In genomic region chrX:65596270-65596669, GRCh38 we compare ENCODE assay signal across 9 cellular contexts.
A peak's percentile ranks its signal among the peaks of the same experiment; 100 is the strongest.
DNase-seq lines count a peak whose midpoint lies in the region; ATAC-seq and TF ChIP-seq lines count a peak whose summit lies in the region.
"Had no signal": no experiment of that assay in that cellular context is flagged by ENCODE, and none has a peak within 500 bp of the region (broad histone marks: within the 10 kb centered on the region; RNA-seq: fewer than 3 reads in every experiment).

No MANE protein-coding gene starts in this region.

- intact Hi-C loops in left lung (cut with DNase I): loop anchor here in 1 of 2 donors (10.0 kb wide), 1 partner anchor 129 kb away; no protein-coding TSS in a partner anchor

- H3K27ac ChIP-seq in left lung (peak overlapping the region; percentile 83), subcutaneous abdominal adipose tissue (ENCODE audit: low read depth, low read length) (peak overlapping the region; percentile 81)
- H3K27ac ChIP-seq: SJCRH30 had no signal

- TF ChIP-seq CTCF in left lung (IDR thresholded peaks at IDR 0.05): no peak

- H3K4me3 ChIP-seq in left lung: no peak overlapping the region
- H3K4me3 ChIP-seq in subcutaneous abdominal adipose tissue (ENCODE audit: low read depth in 1 of 5, low read length in 5 of 5): no peak overlapping the region
- H3K4me3 ChIP-seq: SJCRH30 had no signal

- H3K36me3 ChIP-seq in left lung (no peaks in the 10 kb centered on the region), subcutaneous abdominal adipose tissue (ENCODE audit: control insufficient read depth in 5 of 5, insufficient read depth in 5 of 5, low read length in 5 of 5) (no peaks in the 10 kb centered on the region)
- H3K36me3 ChIP-seq: SJCRH30 had no signal

- peak overlapping the region in 1 of 5 donors; percentile 57 for H3K9ac ChIP-seq in subcutaneous abdominal adipose tissue (ENCODE audit: low read length in 5 of 5)

- DNase-seq in RKO (ENCODE audit: low spot score) (peak; percentile 7), left lung (no peak), NCI-H2196 (lab: John Stamatoyannopoulos, UW; ENCODE audit: unreplicated experiment) (no peak), inferior parietal cortex (ENCODE audit: extremely low spot score) (no peak)
- DNase-seq in activated naive CD8-positive, alpha-beta T cell treated with anti-CD3 and anti-CD28 coated beads, Interleukin-2, amount 50 U/mL, for 24 hours: peak; percentile 34

- ATAC-seq in GM18519 (IDR thresholded peaks at IDR 0.05; ENCODE audit: low FRiP score, unreplicated experiment) (peak; percentile 78), HG02938 (IDR thresholded peaks at IDR 0.05; ENCODE audit: unreplicated experiment) (peak; percentile 59), left lung (peak; percentile 43)
- peak; percentile 60 for ATAC-seq in activated naive CD8-positive, alpha-beta T cell treated with anti-CD3 and anti-CD28 coated beads, Interleukin-2, amount 50 U/mL, for 24 hours

- no peaks in the 10 kb centered on the region for H3K36me3 Mint-ChIP-seq in activated naive CD8-positive, alpha-beta T cell treated with anti-CD3 and anti-CD28 coated beads, Interleukin-2, amount 50 U/mL, for 24 hours (ENCODE audit: low read depth)

- H3K27me3 Mint-ChIP-seq in activated naive CD8-positive, alpha-beta T cell treated with anti-CD3 and anti-CD28 coated beads, Interleukin-2, amount 50 U/mL, for 24 hours: no peaks in the 10 kb centered on the region

- H3K27me3 ChIP-seq in left lung (no peaks in the 10 kb centered on the region), subcutaneous abdominal adipose tissue (ENCODE audit: control insufficient read depth in 5 of 5, insufficient read depth in 4 of 5, low read length in 5 of 5) (peaks cover 0 to 9% (median 5%) of the 10 kb centered on the region in 5 donors)
- H3K27me3 ChIP-seq: SJCRH30 had no signal

- no peaks in the 10 kb centered on the region for H3K9me3 ChIP-seq in left lung
- no peaks in the 10 kb centered on the region for H3K9me3 ChIP-seq in subcutaneous abdominal adipose tissue (ENCODE audit: control insufficient read depth in 5 of 5, low read length in 5 of 5)
- H3K9me3 ChIP-seq: SJCRH30 had no signal

- H3K4me1 ChIP-seq in left lung (peaks cover 16 to 49% of the 10 kb centered on the region in 2 donors), subcutaneous abdominal adipose tissue (ENCODE audit: control insufficient read depth in 5 of 5, insufficient read depth in 5 of 5, low read length in 5 of 5) (peaks cover 5 to 35% (median 23%) of the 10 kb centered on the region in 5 donors)
- H3K4me1 ChIP-seq: SJCRH30 had no signal

- no peaks in the 10 kb centered on the region for H3K9me3 Mint-ChIP-seq in activated naive CD8-positive, alpha-beta T cell treated with anti-CD3 and anti-CD28 coated beads, Interleukin-2, amount 50 U/mL, for 24 hours

- peaks cover 67% of the 10 kb centered on the region for H3K4me1 Mint-ChIP-seq in activated naive CD8-positive, alpha-beta T cell treated with anti-CD3 and anti-CD28 coated beads, Interleukin-2, amount 50 U/mL, for 24 hours

- peak overlapping the region; percentile 98 for H3K27ac Mint-ChIP-seq in activated naive CD8-positive, alpha-beta T cell treated with anti-CD3 and anti-CD28 coated beads, Interleukin-2, amount 50 U/mL, for 24 hours

- H3K4me3 Mint-ChIP-seq in activated naive CD8-positive, alpha-beta T cell treated with anti-CD3 and anti-CD28 coated beads, Interleukin-2, amount 50 U/mL, for 24 hours: peak overlapping the region; percentile 62

Comparison
In these comparisons a context has a peak if more than half of its experiments do, and no peak if none do; other contexts are left out.
1. DNase-seq: peak in RKO (single experiment) and activated naive CD8-positive, alpha-beta T cell treated with anti-CD3 and anti-CD28 coated beads, Interleukin-2, amount 50 U/mL, for 24 hours (single experiment); none in left lung (0 of 2), NCI-H2196 (single experiment) and inferior parietal cortex (single experiment).
2. Peak in every context shown above with its lines, with median percentiles within 50 percentile points of each other: ATAC-seq.